In genomic region chr5:149367249-149367971, GRCh38 we compare ENCODE assay signal across 9 cellular contexts. TPM values are rescaled to one million over a fixed set of nuclear protein-coding genes. Genes with fewer than 3 reads are reported as not detected.
DNase-seq lines count a peak whose midpoint lies in the region; TF ChIP-seq lines count a peak whose summit lies in the region.
"Had no signal": no experiment of that assay in that cellular context is flagged by ENCODE, and none has a peak within 500 bp of the region (broad histone marks: within the 10 kb centered on the region; RNA-seq: fewer than 3 reads in every experiment).

No MANE protein-coding gene starts in this region.

- no peak overlapping the region for H3K4me3 ChIP-seq in astrocyte of the spinal cord (ENCODE audit: low read depth, low read length)
- H3K4me3 ChIP-seq: BLaER1 had no signal

- H3K27me3 Mint-ChIP-seq in HFFc6 (ENCODE audit: insufficient read depth) (peaks cover 8% of the 10 kb centered on the region), immature natural killer cell (ENCODE audit: low read depth in 3 of 3) (peaks cover 0 to 2% (median 0%) of the 10 kb centered on the region in 3 donors)

- H3K4me3 Mint-ChIP-seq in HFFc6 (no peak overlapping the region), immature natural killer cell (no peak overlapping the region)

- H3K27ac Mint-ChIP-seq in HFFc6 (no peak overlapping the region), immature natural killer cell (no peak overlapping the region)

- in situ Hi-C loops in astrocyte of the spinal cord (cut with HindIII; ENCODE audit: low sequenced_read_pairs): no loop called here

- H3K36me3 Mint-ChIP-seq in HFFc6 (ENCODE audit: low read depth): no peaks in the 10 kb centered on the region
- peaks cover 3 to 11% (median 3%) of the 10 kb centered on the region in 3 donors for H3K36me3 Mint-ChIP-seq in immature natural killer cell

- peak; percentile 90 for TF ChIP-seq CTCF in HFFc6 (IDR thresholded peaks at IDR 0.05)
- TF ChIP-seq CTCF in astrocyte of the spinal cord (IDR thresholded peaks at IDR 0.05; ENCODE audit: low read depth, low read length): peak; percentile 92

- H3K4me1 Mint-ChIP-seq in HFFc6 (ENCODE audit: low read depth) (peaks cover 10% of the 10 kb centered on the region; the same call in 1 of the 2 replicates), immature natural killer cell (peaks cover 0 to 1% of the 10 kb centered on the region in 2 donors)

- peak; percentile 27 for DNase-seq in NCI-H1105 treated with DMSO at 0.1 percent for 48 hours (lab: John Stamatoyannopoulos, UW)
- DNase-seq in NCI-H1105 (lab: John Stamatoyannopoulos, UW): no peak
- DNase-seq in HFFc6: peak; percentile 65
- DNase-seq in NCI-H1092 treated with DMSO at 0.1 percent for 48 hours (lab: John Stamatoyannopoulos, UW): peak; percentile 21
- DNase-seq in T-helper 2 cell: peak in 3 of 5 experiments; percentile 31 to 55 (median 32)
- peak; percentile 53 for DNase-seq in astrocyte of the spinal cord (ENCODE audit: low read depth, low spot score)
- peak; percentile 23 to 39 (median 24) for DNase-seq in immature natural killer cell
- peak; percentile 27 to 56 for DNase-seq in stimulated activated CD4-positive, alpha-beta T cell treated with anti-CD3 and anti-CD28 coated beads, Interleukin-1b, Interleukin-23, amount 100 ng/mL, for 4 hours (ENCODE audit: low read depth in 2 of 2)

- H3K9me3 Mint-ChIP-seq in HFFc6 (no peaks in the 10 kb centered on the region), immature natural killer cell (no peaks in the 10 kb centered on the region)

RNA-seq across cellular contexts. Expression of gene PCYOX1L, which starts 9.6 kb away (rescaled TPM):
- total RNA-seq in HFFc6 (2021; fragmentation: NEBNext Ultra II Directional; extraction: Animal tissue kit (Norgen Biotek cat#: 25700)): 10 to 100 TPM in 5 of 6 experiments, 1 to 10 TPM in 1; 9.8 to 13.5 (median 11.0) TPM
- 1 to 10 TPM; 3.7 to 8.7 (median 6.8) TPM for polyA plus RNA-seq in immature natural killer cell

RNA-seq across cellular contexts. Expression of gene IL17B, which starts 11.7 kb away (rescaled TPM):
- total RNA-seq in HFFc6 (2021; fragmentation: NEBNext Ultra II Directional; extraction: Animal tissue kit (Norgen Biotek cat#: 25700)): under 1 TPM; 0.50 to 0.85 (median 0.76) TPM
- polyA plus RNA-seq in immature natural killer cell: not detected

RNA-seq across cellular contexts. Expression of gene GRPEL2, which starts 22.1 kb away (rescaled TPM):
- total RNA-seq in HFFc6 (2021; fragmentation: NEBNext Ultra II Directional; extraction: Animal tissue kit (Norgen Biotek cat#: 25700)): 10 to 100 TPM; 15.6 to 18.9 (median 17.5) TPM
- polyA plus RNA-seq in immature natural killer cell: 1 to 10 TPM in 2 of 3 donors, under 1 TPM in 1; 0.88 to 4.5 (median 2.6) TPM
